In genomic region chr12:43847427-43847826, GRCh38 we compare ENCODE assay signal across 15 cellular contexts. TPM values are rescaled to one million over a fixed set of nuclear protein-coding genes. Genes with fewer than 3 reads are reported as not detected.
DNase-seq lines count a peak whose midpoint lies in the region; ATAC-seq, FAIRE-seq and TF ChIP-seq lines count a peak whose summit lies in the region.
"Had no signal": no experiment of that assay in that cellular context is flagged by ENCODE, and none has a peak within 500 bp of the region (broad histone marks: within the 10 kb centered on the region; RNA-seq: fewer than 3 reads in every experiment).

No MANE protein-coding gene starts in this region.

- H3K27ac Mint-ChIP-seq in activated T-cell treated with anti-CD3 and anti-CD28 coated beads, Interleukin-2, amount 50 U/mL, for 72 hours: peak overlapping the region; percentile 4
- H3K27ac Mint-ChIP-seq: mesothelial cell of epicardium had no signal

- no peak for DNase-seq in activated T-cell treated with anti-CD3 and anti-CD28 coated beads, Interleukin-2, amount 50 U/mL, for 72 hours
- DNase-seq in activated T-cell treated with anti-CD3 and anti-CD28 coated beads, Interleukin-2, amount 50 U/mL, for 48 hours: no peak
- DNase-seq in RCC 7860 (ENCODE audit: low spot score) (peak; percentile 64), fibroblast of mammary gland (ENCODE audit: low read depth) (peak; percentile 59), stromal cell of bone marrow (ENCODE audit: low read depth) (peak; percentile 52), NCI-H146 treated with DMSO at 0.1 percent for 48 hours (lab: John Stamatoyannopoulos, UW; ENCODE audit: unreplicated experiment) (no peak), NOMO-1 (lab: John Stamatoyannopoulos, UW; ENCODE audit: unreplicated experiment in 2 of 2) (no peak), DMS153 treated with DMSO at 0.1 percent for 48 hours (lab: John Stamatoyannopoulos, UW; ENCODE audit: unreplicated experiment) (no peak)
- DNase-seq: 8988T; activated T-cell treated with anti-CD3 and anti-CD28 coated beads, Interleukin-2, amount 50 U/mL, for 4 hours; DMS79 treated with DMSO at 0.1 percent for 48 hours; hippocampal formation; Right ventricle myocardium superior; WERI-Rb-1 had no signal

- FAIRE-seq in RCC 7860 (lab: Jason Lieb, UNC): peak; percentile 82

- no peak overlapping the region for H3K4me3 Mint-ChIP-seq in activated T-cell treated with anti-CD3 and anti-CD28 coated beads, Interleukin-2, amount 50 U/mL, for 72 hours
- H3K4me3 Mint-ChIP-seq: activated T-cell treated with anti-CD3 and anti-CD28 coated beads, Interleukin-2, amount 50 U/mL, for 4 hours; mesothelial cell of epicardium had no signal

- peaks cover 6 to 10% of the 10 kb centered on the region in 2 donors for H3K36me3 Mint-ChIP-seq in activated T-cell treated with anti-CD3 and anti-CD28 coated beads, Interleukin-2, amount 50 U/mL, for 72 hours (ENCODE audit: insufficient read depth in 2 of 2)

- TF ChIP-seq CTCF in fibroblast of mammary gland (conservative IDR thresholded peaks at IDR 0.05; ENCODE audit: control insufficient read depth, insufficient read depth, low read depth, low read length): no peak

- H3K4me3 ChIP-seq in fibroblast of mammary gland (ENCODE audit: control insufficient read depth, low read depth, low read length): no peak overlapping the region

- ATAC-seq in activated T-cell treated with anti-CD3 and anti-CD28 coated beads, Interleukin-2, amount 50 U/mL, for 72 hours (replicated peaks in 1 of 2): no peak
- ATAC-seq: activated T-cell treated with anti-CD3 and anti-CD28 coated beads, Interleukin-2, amount 50 U/mL, for 4 hours had no signal

- no peaks in the 10 kb centered on the region for H3K27me3 Mint-ChIP-seq in activated T-cell treated with anti-CD3 and anti-CD28 coated beads, Interleukin-2, amount 50 U/mL, for 72 hours (ENCODE audit: low read depth)

- peaks cover 3 to 6% of the 10 kb centered on the region in 2 donors for H3K9me3 Mint-ChIP-seq in activated T-cell treated with anti-CD3 and anti-CD28 coated beads, Interleukin-2, amount 50 U/mL, for 72 hours

- H3K4me1 Mint-ChIP-seq in activated T-cell treated with anti-CD3 and anti-CD28 coated beads, Interleukin-2, amount 50 U/mL, for 72 hours (ENCODE audit: low read depth): peaks cover 9% of the 10 kb centered on the region

RNA-seq across cellular contexts. Expression of gene TMEM117, which starts 11.5 kb away (rescaled TPM):
- total RNA-seq in activated T-cell treated with anti-CD3 and anti-CD28 coated beads, Interleukin-2, amount 50 U/mL, for 72 hours: 1 to 10 TPM; 1.3 to 2.7 TPM

RNA-seq across cellular contexts. Expression of gene TWF1, which starts 41.3 kb away (rescaled TPM):
- total RNA-seq in activated T-cell treated with anti-CD3 and anti-CD28 coated beads, Interleukin-2, amount 50 U/mL, for 72 hours: 10 to 100 TPM; 14.5 to 19.1 TPM

Comparison
In these comparisons a context has a peak if more than half of its experiments do, and no peak if none do; other contexts are left out.
1. DNase-seq: peak in RCC 7860 (single experiment), fibroblast of mammary gland (single experiment) and stromal cell of bone marrow (single experiment); none in activated T-cell treated with anti-CD3 and anti-CD28 coated beads, Interleukin-2, amount 50 U/mL, for 72 hours (0 of 2), activated T-cell treated with anti-CD3 and anti-CD28 coated beads, Interleukin-2, amount 50 U/mL, for 48 hours (0 of 2), NCI-H146 treated with DMSO at 0.1 percent for 48 hours (single experiment), NOMO-1 (0 of 2) and DMS153 treated with DMSO at 0.1 percent for 48 hours (single experiment).